29 cellular contexts compared by ENCODE assay signal in genomic region chr9:99350461-99350860, GRCh38.
"Had no signal": no experiment of that assay in that cellular context is flagged by ENCODE, and none has a peak within 500 bp of the region (broad histone marks: within the 10 kb centered on the region; RNA-seq: fewer than 3 reads in every experiment).

No MANE protein-coding gene starts in this region.

- ATAC-seq: activated CD4-positive, CD25-positive, alpha-beta regulatory T cell treated with anti-CD3 and anti-CD28 coated beads, Interleukin-2, amount 50 U/mL, for 24 hours; activated CD8-positive, alpha-beta T cell treated with anti-CD3 and anti-CD28 coated beads for 36 hours; activated T-cell treated with anti-CD3 and anti-CD28 coated beads, Interleukin-2, amount 50 U/mL, for 4 hours; activated T-helper 17 cell treated with anti-CD3 and anti-CD28 coated beads, Interleukin-2, amount 50 U/mL, for 72 hours; foreskin keratinocyte; gastrocnemius medialis; heart left ventricle; T-helper 17 cell had no signal

- DNase-seq: activated B cell treated with CpG ODN at 0.5 μM for 24 hours; activated CD4-positive, alpha-beta T cell treated with anti-CD3 and anti-CD28 coated beads for 48 hours; activated CD4-positive, alpha-beta T cell treated with anti-CD3 and anti-CD28 coated beads, Interleukin-2, amount 50 U/mL, for 1 hour; activated CD4-positive, alpha-beta T cell treated with anti-CD3 and anti-CD28 coated beads, Interleukin-2, amount 50 U/mL, for 48 hours; activated CD8-positive, alpha-beta memory T cell treated with anti-CD3 and anti-CD28 coated beads for 24 hours; activated CD8-positive, alpha-beta T cell treated with anti-CD3 and anti-CD28 coated beads for 36 hours; activated effector memory CD4-positive, alpha-beta T cell treated with Interleukin-2 at 50 U/mL for 16 hours; activated gamma-delta T cell treated with Interleukin-2 at 50 U/mL for 16 hours; activated naive CD4-positive, alpha-beta T cell treated with anti-CD3 and anti-CD28 coated beads, Interleukin-2, amount 50 U/mL, for 16 hours; activated naive CD4-positive, alpha-beta T cell treated with Interleukin-2 at 50 U/mL for 16 hours; activated T-cell treated with anti-CD3 and anti-CD28 coated beads, Interleukin-2, amount 50 U/mL, for 4 hours; amniotic stem cell; anterior cingulate cortex; brain microvascular endothelial cell; caudate nucleus; cortex of kidney; dorsolateral prefrontal cortex; effector memory CD4-positive, alpha-beta T cell; endodermal cell; erythroblast; foreskin keratinocyte; gastrocnemius medialis; glutamatergic neuron; heart left ventricle; T-helper 1 cell; T-helper 17 cell; T1000 had no signal
